2 cellular contexts compared by ENCODE assay signal in genomic region chr17:41870097-41870496, GRCh38.
TF ChIP-seq lines count a peak whose summit lies in the region.

No MANE protein-coding gene starts in this region.

TF ChIP-seq in GM23338, 12 proteins besides CTCF, POLR2A, EP300 and RAD21:
- TF ChIP-seq ZNF331 (CRISPR knock-in tag; IDR thresholded peaks at IDR 0.05; ENCODE audit: low read depth), result no peak
- TF ChIP-seq POLR2AphosphoS5 (IDR thresholded peaks at IDR 0.05; ENCODE audit: low read depth), result no peak
- no peak for TF ChIP-seq NANOG (IDR thresholded peaks at IDR 0.05; ENCODE audit: borderline replicate concordance)
- TF ChIP-seq EZH2phosphoT487 (IDR thresholded peaks at IDR 0.05; ENCODE audit: unreplicated experiment), result no peak
- TF ChIP-seq, protein P1, sequence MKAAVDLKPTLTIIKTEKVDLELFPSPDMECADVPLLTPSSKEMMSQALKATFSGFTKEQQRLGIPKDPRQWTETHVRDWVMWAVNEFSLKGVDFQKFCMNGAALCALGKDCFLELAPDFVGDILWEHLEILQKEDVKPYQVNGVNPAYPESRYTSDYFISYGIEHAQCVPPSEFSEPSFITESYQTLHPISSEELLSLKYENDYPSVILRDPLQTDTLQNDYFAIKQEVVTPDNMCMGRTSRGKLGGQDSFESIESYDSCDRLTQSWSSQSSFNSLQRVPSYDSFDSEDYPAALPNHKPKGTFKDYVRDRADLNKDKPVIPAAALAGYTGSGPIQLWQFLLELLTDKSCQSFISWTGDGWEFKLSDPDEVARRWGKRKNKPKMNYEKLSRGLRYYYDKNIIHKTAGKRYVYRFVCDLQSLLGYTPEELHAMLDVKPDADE (IDR thresholded peaks at IDR 0.05), result no peak
- TF ChIP-seq, protein P2, sequence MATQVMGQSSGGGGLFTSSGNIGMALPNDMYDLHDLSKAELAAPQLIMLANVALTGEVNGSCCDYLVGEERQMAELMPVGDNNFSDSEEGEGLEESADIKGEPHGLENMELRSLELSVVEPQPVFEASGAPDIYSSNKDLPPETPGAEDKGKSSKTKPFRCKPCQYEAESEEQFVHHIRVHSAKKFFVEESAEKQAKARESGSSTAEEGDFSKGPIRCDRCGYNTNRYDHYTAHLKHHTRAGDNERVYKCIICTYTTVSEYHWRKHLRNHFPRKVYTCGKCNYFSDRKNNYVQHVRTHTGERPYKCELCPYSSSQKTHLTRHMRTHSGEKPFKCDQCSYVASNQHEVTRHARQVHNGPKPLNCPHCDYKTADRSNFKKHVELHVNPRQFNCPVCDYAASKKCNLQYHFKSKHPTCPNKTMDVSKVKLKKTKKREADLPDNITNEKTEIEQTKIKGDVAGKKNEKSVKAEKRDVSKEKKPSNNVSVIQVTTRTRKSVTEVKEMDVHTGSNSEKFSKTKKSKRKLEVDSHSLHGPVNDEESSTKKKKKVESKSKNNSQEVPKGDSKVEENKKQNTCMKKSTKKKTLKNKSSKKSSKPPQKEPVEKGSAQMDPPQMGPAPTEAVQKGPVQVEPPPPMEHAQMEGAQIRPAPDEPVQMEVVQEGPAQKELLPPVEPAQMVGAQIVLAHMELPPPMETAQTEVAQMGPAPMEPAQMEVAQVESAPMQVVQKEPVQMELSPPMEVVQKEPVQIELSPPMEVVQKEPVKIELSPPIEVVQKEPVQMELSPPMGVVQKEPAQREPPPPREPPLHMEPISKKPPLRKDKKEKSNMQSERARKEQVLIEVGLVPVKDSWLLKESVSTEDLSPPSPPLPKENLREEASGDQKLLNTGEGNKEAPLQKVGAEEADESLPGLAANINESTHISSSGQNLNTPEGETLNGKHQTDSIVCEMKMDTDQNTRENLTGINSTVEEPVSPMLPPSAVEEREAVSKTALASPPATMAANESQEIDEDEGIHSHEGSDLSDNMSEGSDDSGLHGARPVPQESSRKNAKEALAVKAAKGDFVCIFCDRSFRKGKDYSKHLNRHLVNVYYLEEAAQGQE (IDR thresholded peaks at IDR 0.05; ENCODE audit: unreplicated experiment), result no peak
- TF ChIP-seq JUNB (IDR thresholded peaks at IDR 0.05; ENCODE audit: unreplicated experiment), result no peak
- TF ChIP-seq STAT1 (IDR thresholded peaks at IDR 0.05; ENCODE audit: unreplicated experiment), result no peak
- TF ChIP-seq CREB1 (CRISPR knock-in tag; IDR thresholded peaks at IDR 0.05; ENCODE audit: low read depth), result no peak
- no peak for TF ChIP-seq ZNF114 (CRISPR knock-in tag; IDR thresholded peaks at IDR 0.05)
- TF ChIP-seq ZNF462 (CRISPR knock-in tag; IDR thresholded peaks at IDR 0.05), result no peak

TF ChIP-seq in HepG2, 621 proteins besides CTCF, POLR2A, EP300 and RAD21:
- TF ChIP-seq NR0B2 (CRISPR knock-in tag; IDR thresholded peaks at IDR 0.05), result no peak
- 0 out of 2 replicates have a peak, but pooled peaks have one; percentile 9 for TF ChIP-seq FOXC1 (CRISPR knock-in tag; IDR thresholded peaks at IDR 0.05; ENCODE audit: borderline replicate concordance)
- no peak for TF ChIP-seq ZNF598 (CRISPR knock-in tag; IDR thresholded peaks at IDR 0.05; ENCODE audit: borderline replicate concordance)
TF ChIP-seq in HepG2: peak in this region for 1.
